13 cellular contexts compared by ENCODE assay signal in genomic region chr2:953975-954686, GRCh38. TPM values are rescaled to one million over a fixed set of nuclear protein-coding genes. Genes with fewer than 3 reads are reported as not detected.
DNase-seq lines count a peak whose midpoint lies in the region; TF ChIP-seq lines count a peak whose summit lies in the region.
"Had no signal": no experiment of that assay in that cellular context is flagged by ENCODE, and none has a peak within 500 bp of the region (broad histone marks: within the 10 kb centered on the region; RNA-seq: fewer than 3 reads in every experiment).

No MANE protein-coding gene starts in this region.

- H3K36me3 Mint-ChIP-seq in T-helper 2 cell treated with Interferon-gamma antibody and Interleukin-4, amounts not matched to agents 5 μg/mL and 100 μg/mL, for 36 hours (ENCODE audit: low read depth) = no peaks in the 10 kb centered on the region
- H3K36me3 Mint-ChIP-seq: CD4-positive, CD25-positive, alpha-beta regulatory T cell had no signal

- TF ChIP-seq CTCF in dorsolateral prefrontal cortex (IDR thresholded peaks at IDR 0.05 in 54 of 56, conservative IDR thresholded peaks at IDR 0.05 in 2 of 56; ENCODE audit: low read depth in 1 of 56, partially characterized antibody in 56 of 56) = peak in 36 of 56 donors; percentile 11 to 61 (median 30)

- intact Hi-C loops in dorsolateral prefrontal cortex (cut with DNase I) = loop anchor here (2.0 to 10.0 kb wide), 2 partner anchors 591 kb away; no protein-coding TSS in a partner anchor

- H3K4me3 Mint-ChIP-seq in T-helper 2 cell treated with Interferon-gamma antibody and Interleukin-4, amounts not matched to agents 5 μg/mL and 100 μg/mL, for 36 hours = no peak overlapping the region
- H3K4me3 Mint-ChIP-seq: CD4-positive, CD25-positive, alpha-beta regulatory T cell had no signal

- peaks cover 5% of the 10 kb centered on the region for H3K4me1 Mint-ChIP-seq in T-helper 2 cell treated with Interferon-gamma antibody and Interleukin-4, amounts not matched to agents 5 μg/mL and 100 μg/mL, for 36 hours (ENCODE audit: low read depth)

- peaks cover 0 to 53% (median 34%) of the 10 kb centered on the region in 45 donors for H3K27me3 ChIP-seq in dorsolateral prefrontal cortex

- no peaks in the 10 kb centered on the region for H3K9me3 Mint-ChIP-seq in T-helper 2 cell treated with Interferon-gamma antibody and Interleukin-4, amounts not matched to agents 5 μg/mL and 100 μg/mL, for 36 hours

- H3K27ac Mint-ChIP-seq in T-helper 2 cell treated with Interferon-gamma antibody and Interleukin-4, amounts not matched to agents 5 μg/mL and 100 μg/mL, for 36 hours = no peak overlapping the region
- H3K27ac Mint-ChIP-seq: CD4-positive, CD25-positive, alpha-beta regulatory T cell had no signal

- H3K4me3 ChIP-seq in dorsolateral prefrontal cortex = no peak overlapping the region
- H3K4me3 ChIP-seq: skin epidermis had no signal

- peaks cover 50% of the 10 kb centered on the region for H3K27me3 Mint-ChIP-seq in T-helper 2 cell treated with Interferon-gamma antibody and Interleukin-4, amounts not matched to agents 5 μg/mL and 100 μg/mL, for 36 hours (ENCODE audit: low read depth)

- H3K27ac ChIP-seq in dorsolateral prefrontal cortex = no peak overlapping the region
- H3K27ac ChIP-seq: skin epidermis had no signal

- peak; percentile 73 for DNase-seq in NCI-H2107 treated with DMSO at 0.1 percent for 48 hours (lab: John Stamatoyannopoulos, UW; ENCODE audit: unreplicated experiment)
- DNase-seq in NCI-H2107 (lab: John Stamatoyannopoulos, UW) = no peak
- peak; percentile 33 for DNase-seq in NCI-H2029 treated with DMSO at 0.1 percent for 48 hours (lab: John Stamatoyannopoulos, UW)
- no peak for DNase-seq in dorsolateral prefrontal cortex
- peak; percentile 36 for DNase-seq in renal cortical epithelial cell (ENCODE audit: low read depth)
- no peak for DNase-seq in C1 segment of cervical spinal cord (lab: John Stamatoyannopoulos, UW)
- no peak for DNase-seq in T-helper 2 cell treated with Interferon-gamma antibody and Interleukin-4, amounts not matched to agents 5 μg/mL and 100 μg/mL, for 36 hours (ENCODE audit: low spot score)
- DNase-seq in islet precursor cell = no peak
- DNase-seq: activated CD4-positive, CD25-positive, alpha-beta regulatory T cell treated with anti-CD3 and anti-CD28 coated beads, Interleukin-2, amount 50 U/mL, for 72 hours; caudate nucleus; CD4-positive, CD25-positive, alpha-beta regulatory T cell; NCI-H446 had no signal

RNA-seq across cellular contexts. Expression of gene SNTG2, which starts 3.5 kb away (rescaled TPM):
- total RNA-seq in dorsolateral prefrontal cortex (10 to 100 TPM in 3 of 120 experiments, 1 to 10 TPM in 115, under 1 TPM in 1, not detected in 1; 0.82 to 13.7 (median 3.7) TPM), renal cortical epithelial cell (0.15 TPM in 1 of 2 replicates, not detected in the other)

Comparison
In these comparisons a context has a peak if more than half of its experiments do, and no peak if none do; other contexts are left out.
1. DNase-seq: peak in NCI-H2107 treated with DMSO at 0.1 percent for 48 hours (single experiment), NCI-H2029 treated with DMSO at 0.1 percent for 48 hours (single experiment) and renal cortical epithelial cell (single experiment); none in NCI-H2107 (single experiment), dorsolateral prefrontal cortex (0 of 10), C1 segment of cervical spinal cord (0 of 14), T-helper 2 cell treated with Interferon-gamma antibody and Interleukin-4, amounts not matched to agents 5 μg/mL and 100 μg/mL, for 36 hours (single experiment) and islet precursor cell (single experiment).